In the genomic region with DNA sequence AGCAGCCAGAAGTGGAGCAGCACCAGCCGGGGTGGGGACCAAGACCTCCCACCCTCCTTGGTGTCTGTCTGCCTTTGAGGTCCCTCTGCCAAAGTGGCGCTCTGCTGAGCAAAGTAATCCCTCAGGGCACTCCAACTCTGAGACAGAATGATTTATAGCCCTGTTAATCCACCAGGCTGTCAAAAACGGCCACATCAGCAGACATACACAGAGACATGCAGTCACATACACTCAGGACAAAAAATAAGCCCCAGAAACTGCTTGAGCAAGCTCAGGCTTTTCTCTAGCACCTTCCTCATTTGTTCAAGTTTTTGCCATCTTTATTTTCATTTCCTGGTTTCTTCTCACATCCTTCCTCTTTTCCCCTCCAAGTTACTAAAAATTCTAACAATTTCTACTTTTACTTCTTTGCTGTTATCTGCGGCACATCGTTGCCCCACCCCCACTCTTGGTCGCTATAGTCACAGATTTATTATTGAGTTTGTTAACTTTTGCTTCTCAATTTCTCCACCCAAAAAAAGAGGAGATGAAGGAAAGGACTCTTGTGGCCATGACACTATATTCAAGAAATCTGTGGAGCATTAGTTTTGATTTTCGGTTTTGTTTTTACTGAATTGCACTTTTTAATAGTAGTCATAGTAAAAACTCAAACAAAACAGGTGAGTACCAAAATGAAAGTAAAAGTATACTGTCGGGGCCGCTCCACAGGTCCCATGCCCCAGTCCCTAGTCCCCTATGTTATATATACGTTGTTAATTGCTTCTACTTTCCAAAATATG, we compare ENCODE assay signal across 8 cellular contexts. TPM values are rescaled to one million over a fixed set of nuclear protein-coding genes. Genes with fewer than 3 reads are reported as not detected.
DNase-seq lines count a peak whose midpoint lies in the region; ATAC-seq, FAIRE-seq and TF ChIP-seq lines count a peak whose summit lies in the region.

No MANE protein-coding gene starts in this region.

- no peaks in the 10 kb centered on the region for H3K9me3 Mint-ChIP-seq in IgD-negative memory B cell
- H3K9me3 Mint-ChIP-seq in T-helper 2 cell treated with Interferon-gamma antibody and Interleukin-4, amounts not matched to agents 5 μg/mL and 100 μg/mL, for 36 hours: no peaks in the 10 kb centered on the region

- H3K9me3 ChIP-seq in heart left ventricle: no peaks in the 10 kb centered on the region
- no peaks in the 10 kb centered on the region for H3K9me3 ChIP-seq in suprapubic skin

- in situ Hi-C loops in GM13976 (cut with MboI; ENCODE audit: low sequenced_read_pairs, unreplicated experiment): no loop called here

- no peak for TF ChIP-seq EP300 in suprapubic skin (IDR thresholded peaks at IDR 0.05)

- TF ChIP-seq POLR2A in heart left ventricle (IDR thresholded peaks at IDR 0.05) (no peak), suprapubic skin (IDR thresholded peaks at IDR 0.05) (no peak)

- H3K27me3 Mint-ChIP-seq in IgD-negative memory B cell: no peaks in the 10 kb centered on the region
- peaks cover 5% of the 10 kb centered on the region for H3K27me3 Mint-ChIP-seq in T-helper 2 cell treated with Interferon-gamma antibody and Interleukin-4, amounts not matched to agents 5 μg/mL and 100 μg/mL, for 36 hours (ENCODE audit: low read depth)

- peak; percentile 64 for ATAC-seq in GM21529 (IDR thresholded peaks at IDR 0.05; ENCODE audit: unreplicated experiment)
- peak in 3 of 4 donors; percentile 19 to 47 (median 37) for ATAC-seq in heart left ventricle

- no peak for FAIRE-seq in D721Med (lab: Jason Lieb, UNC)

- intact Hi-C loops in heart left ventricle (cut with DNase I): loop anchor here in 2 of 10 donors (5.0 kb wide), 2 partner anchors 62 to 67 kb away; no protein-coding TSS in a partner anchor

- H3K27ac Mint-ChIP-seq in IgD-negative memory B cell: peak overlapping the region; percentile 90 to 98 (median 93)
- peak overlapping the region; percentile 93 for H3K27ac Mint-ChIP-seq in T-helper 2 cell treated with Interferon-gamma antibody and Interleukin-4, amounts not matched to agents 5 μg/mL and 100 μg/mL, for 36 hours

- peaks cover 56 to 68% (median 62%) of the 10 kb centered on the region in 3 donors for H3K4me1 Mint-ChIP-seq in IgD-negative memory B cell
- H3K4me1 Mint-ChIP-seq in T-helper 2 cell treated with Interferon-gamma antibody and Interleukin-4, amounts not matched to agents 5 μg/mL and 100 μg/mL, for 36 hours (ENCODE audit: low read depth): peaks cover 38% of the 10 kb centered on the region

- peak overlapping the region; percentile 86 to 93 (median 88) for H3K4me3 Mint-ChIP-seq in IgD-negative memory B cell
- peak overlapping the region; percentile 92 for H3K4me3 Mint-ChIP-seq in T-helper 2 cell treated with Interferon-gamma antibody and Interleukin-4, amounts not matched to agents 5 μg/mL and 100 μg/mL, for 36 hours

- H3K4me1 ChIP-seq in heart left ventricle: peaks cover 0 to 82% (median 20%) of the 10 kb centered on the region in 12 donors
- H3K4me1 ChIP-seq in suprapubic skin: peaks cover 22% of the 10 kb centered on the region

- WGBS in heart left ventricle, 4 donors: 53 to 60% (median 58%) methylated on average over 10 of the region's 10 CpGs
- WGBS in suprapubic skin: 35% methylated on average over 10 of the region's 10 CpGs

- H3K36me3 ChIP-seq in heart left ventricle: no peaks in the 10 kb centered on the region
- no peaks in the 10 kb centered on the region for H3K36me3 ChIP-seq in suprapubic skin

- H3K27me3 ChIP-seq in heart left ventricle (no peaks in the 10 kb centered on the region), suprapubic skin (no peaks in the 10 kb centered on the region)

- no peak for TF ChIP-seq CTCF in GM13976 (IDR thresholded peaks at IDR 0.05; ENCODE audit: borderline replicate concordance, control extremely low read depth, extremely low read depth, insufficient read depth, missing control alignments)
- TF ChIP-seq CTCF in heart left ventricle (IDR thresholded peaks at IDR 0.05): no peak
- no peak for TF ChIP-seq CTCF in suprapubic skin (IDR thresholded peaks at IDR 0.05)
- no peak for TF ChIP-seq CTCF in D721Med (IDR thresholded peaks at IDR 0.05; ENCODE audit: insufficient read depth, missing control alignments)

- DNase-seq in GM13976 (ENCODE audit: low spot score): peak; percentile 58
- no peak for DNase-seq in T-helper 2 cell treated with Interferon-gamma antibody and Interleukin-4, amounts not matched to agents 5 μg/mL and 100 μg/mL, for 36 hours (ENCODE audit: low spot score)
- peak in 3 of 5 donors; percentile 30 to 65 (median 32) for DNase-seq in heart left ventricle
- DNase-seq in suprapubic skin (ENCODE audit: low spot score in 2 of 2): no peak
- DNase-seq in cerebellar nuclear complex (lab: John Stamatoyannopoulos, UW): no peak
- DNase-seq in D721Med (ENCODE audit: insufficient read length, low spot score): no peak

- H3K27ac ChIP-seq in heart left ventricle (peak overlapping the region in 5 of 12 donors; percentile 2 to 88 (median 18)), suprapubic skin (peak overlapping the region; percentile 19)

- peak overlapping the region in 9 of 12 donors; percentile 14 to 49 (median 29) for H3K4me3 ChIP-seq in heart left ventricle
- H3K4me3 ChIP-seq in suprapubic skin: peak overlapping the region; percentile 34

- H3K36me3 Mint-ChIP-seq in IgD-negative memory B cell: no peaks in the 10 kb centered on the region
- no peaks in the 10 kb centered on the region for H3K36me3 Mint-ChIP-seq in T-helper 2 cell treated with Interferon-gamma antibody and Interleukin-4, amounts not matched to agents 5 μg/mL and 100 μg/mL, for 36 hours (ENCODE audit: low read depth)

RNA-seq across cellular contexts. Expression of a gene that starts 17.4 kb away (rescaled TPM):
- polyA plus RNA-seq in IgD-negative memory B cell (9.1 TPM), heart left ventricle (1 to 10 TPM; 1.8 to 4.4 TPM)
- total RNA-seq in heart left ventricle (1 to 10 TPM; 3.4 to 8.3 (median 6.2) TPM), suprapubic skin (100 to 1,000 TPM in 1 of 4 donors, 10 to 100 TPM in 3; 68.8 to 109 (median 86.4) TPM)

Comparison
In these comparisons a context has a peak if more than half of its experiments do, and no peak if none do; other contexts are left out.
1. DNase-seq: peak in GM13976 (single experiment) and heart left ventricle (3 of 5); none in T-helper 2 cell treated with Interferon-gamma antibody and Interleukin-4, amounts not matched to agents 5 μg/mL and 100 μg/mL, for 36 hours (single experiment), suprapubic skin (0 of 2), cerebellar nuclear complex (0 of 2) and D721Med (single experiment).
2. RNA of a gene that starts 17.4 kb away (total RNA-seq): 68.8 to 109 TPM in suprapubic skin; 3.4 to 8.3 TPM in heart left ventricle; every median in the first group is over 4 times any median in the second.